ENCODE assay signal across 17 cellular contexts in the genomic region with DNA sequence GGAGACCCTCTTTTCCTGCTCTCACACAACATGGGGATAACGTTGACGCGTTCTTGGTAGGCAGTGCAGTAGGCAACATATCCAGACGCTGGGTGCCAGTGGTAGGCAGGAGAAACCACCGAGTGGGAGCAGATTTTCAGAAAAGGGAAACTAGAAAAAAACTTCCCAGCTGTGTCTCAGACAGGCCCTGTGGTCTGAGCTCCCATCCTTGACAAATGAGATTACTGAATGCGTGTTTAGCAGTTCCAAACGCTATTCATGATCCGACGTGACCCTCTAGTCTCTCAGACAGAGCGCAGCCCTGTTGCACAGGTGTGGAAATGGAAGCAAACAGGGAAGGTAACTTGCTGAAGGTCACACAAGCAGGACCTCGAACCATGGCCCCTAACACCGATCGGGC.
"Had no signal": no experiment of that assay in that cellular context is flagged by ENCODE, and none has a peak within 500 bp of the region (broad histone marks: within the 10 kb centered on the region; RNA-seq: fewer than 3 reads in every experiment).

No MANE protein-coding gene starts in this region.

- DNase-seq: activated CD4-positive, alpha-beta T cell treated with anti-CD3 and anti-CD28 coated beads for 1 hour; activated CD8-positive, alpha-beta T cell treated with anti-CD3 and anti-CD28 coated beads for 36 hours; activated naive CD4-positive, alpha-beta T cell treated with Interleukin-2 at 50 U/mL for 16 hours; activated naive CD8-positive, alpha-beta T cell treated with anti-CD3 and anti-CD28 coated beads, Interleukin-2, amount 50 U/mL, for 24 hours; esophagus squamous epithelium; foreskin keratinocyte; heart left ventricle; mammary epithelial cell; mucosa of descending colon; stimulated activated CD4-positive, alpha-beta T cell treated with anti-CD3 and anti-CD28 coated beads, Interleukin-12 subunit alpha, Interleukin-12 subunit beta, amount 100 ng/mL, for 4 hours; stimulated activated CD4-positive, alpha-beta T cell treated with anti-CD3 and anti-CD28 coated beads, Interleukin-2, amount 100 ng/mL, for 48 hours; stomach had no signal

- H3K27ac Mint-ChIP-seq: activated naive CD8-positive, alpha-beta T cell treated with anti-CD3 and anti-CD28 coated beads, Interleukin-2, amount 50 U/mL, for 24 hours; activated T-helper 1 cell treated with anti-CD3 and anti-CD28 coated beads, Interleukin-12 subunit alpha, Interleukin-12 subunit beta, Interleukin-2, Interleukin-4 antibody, amounts not matched to agents 30 ng/mL and 10 ng/mL and 1 ng/mL, durations not matched to agents 14 hours and 24 hours and 36 hours; nephron had no signal

- H3K27me3 ChIP-seq: ascending aorta, vagina had no signal

- H3K4me3 Mint-ChIP-seq: activated CD8-positive, alpha-beta T cell treated with anti-CD3 and anti-CD28 coated beads for 36 hours; activated naive CD8-positive, alpha-beta T cell treated with anti-CD3 and anti-CD28 coated beads, Interleukin-2, amount 50 U/mL, for 24 hours; activated T-helper 1 cell treated with anti-CD3 and anti-CD28 coated beads, Interleukin-12 subunit alpha, Interleukin-12 subunit beta, Interleukin-2, Interleukin-4 antibody, amounts not matched to agents 30 ng/mL and 10 ng/mL and 1 ng/mL, durations not matched to agents 14 hours and 24 hours and 36 hours; nephron had no signal

- H3K9me3 Mint-ChIP-seq: activated CD8-positive, alpha-beta T cell treated with anti-CD3 and anti-CD28 coated beads for 36 hours had no signal

- H3K4me3 ChIP-seq: ascending aorta, esophagus squamous epithelium, heart left ventricle, mucosa of descending colon, stomach, thoracic aorta, vagina had no signal

- H3K4me1 Mint-ChIP-seq: nephron had no signal

- H3K36me3 ChIP-seq: ascending aorta, esophagus squamous epithelium, heart left ventricle, stomach, thoracic aorta, vagina had no signal

- ATAC-seq: activated CD8-positive, alpha-beta T cell treated with anti-CD3 and anti-CD28 coated beads for 36 hours; activated naive CD8-positive, alpha-beta T cell treated with anti-CD3 and anti-CD28 coated beads, Interleukin-2, amount 50 U/mL, for 24 hours; foreskin keratinocyte; heart left ventricle; mucosa of descending colon had no signal

- H3K4me1 ChIP-seq: ascending aorta, foreskin keratinocyte, heart left ventricle, stomach, vagina had no signal

- H3K27ac ChIP-seq: ascending aorta, esophagus squamous epithelium, foreskin keratinocyte, heart left ventricle, stomach, thoracic aorta, vagina had no signal

- H3K9me3 ChIP-seq: ascending aorta, esophagus squamous epithelium, mucosa of descending colon, stomach, thoracic aorta, vagina had no signal

- H3K27me3 Mint-ChIP-seq: activated CD8-positive, alpha-beta T cell treated with anti-CD3 and anti-CD28 coated beads for 36 hours had no signal
